In the genomic region with DNA sequence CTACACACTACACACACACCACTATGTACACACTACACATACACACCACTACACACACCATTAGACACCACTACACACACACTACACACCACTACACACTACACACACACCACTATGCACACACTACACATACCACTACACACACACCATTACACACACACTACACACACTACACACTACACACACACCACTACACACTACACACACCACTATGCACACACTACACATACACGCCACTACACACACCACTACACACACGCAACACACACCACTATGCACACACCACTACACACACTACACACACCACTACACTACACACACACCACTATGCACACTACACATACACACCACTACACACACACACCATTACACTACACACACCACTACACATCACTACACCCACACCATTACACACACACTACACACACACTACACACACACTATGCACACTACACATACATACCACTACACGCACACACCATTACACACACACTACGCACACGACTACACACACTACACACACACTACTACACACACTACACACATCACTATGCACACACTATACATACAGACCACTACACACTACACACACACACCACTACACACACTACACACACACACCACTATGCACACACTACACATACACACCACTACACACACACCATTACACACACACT, we compare ENCODE assay signal across 27 cellular contexts.
"Had no signal": no experiment of that assay in that cellular context is flagged by ENCODE, and none has a peak within 500 bp of the region (broad histone marks: within the 10 kb centered on the region; RNA-seq: fewer than 3 reads in every experiment).

No MANE protein-coding gene starts in this region.

- FAIRE-seq: TTC549 had no signal

- H3K9ac ChIP-seq: SK-N-SH had no signal

- DNase-seq: activated CD4-positive, alpha-beta T cell treated with anti-CD3 and anti-CD28 coated beads, Interleukin-2, amount 10 ng/mL, durations not matched to agents 24 days and 14 days; activated CD4-positive, alpha-beta T cell treated with anti-CD3 and anti-CD28 coated beads, Interleukin-2, amount 50 U/mL, for 4 hours; activated CD8-positive, alpha-beta T cell treated with anti-CD3 and anti-CD28 coated beads for 36 hours; activated effector memory CD4-positive, alpha-beta T cell treated with anti-CD3 and anti-CD28 coated beads, Interleukin-2, amount 50 U/mL, for 16 hours; activated naive CD4-positive, alpha-beta T cell; activated naive CD4-positive, alpha-beta T cell treated with anti-CD3 and anti-CD28 coated beads, Interleukin-2, amount 50 U/mL, for 16 hours; activated naive CD8-positive, alpha-beta T cell treated with anti-CD3 and anti-CD28 coated beads for 36 hours; activated T-cell treated with anti-CD3 and anti-CD28 coated beads, Interleukin-2, amount 50 U/mL, for 1 hour; activated T-cell treated with anti-CD3 and anti-CD28 coated beads, Interleukin-2, amount 50 U/mL, for 72 hours; amniotic stem cell; brain microvascular endothelial cell; NCI-H1105; NCI-H1436; NCI-H1694; NCI-H1930; NCI-H2081 treated with DMSO at 0.1 percent for 48 hours; NCI-H345; NCI-H524 treated with DMSO at 0.1 percent for 48 hours; PC-3; Peyer's patch; RPMI8226; SHP77 treated with DMSO at 0.1 percent for 48 hours; SK-N-SH had no signal

- ATAC-seq: activated CD8-positive, alpha-beta T cell treated with anti-CD3 and anti-CD28 coated beads for 36 hours; activated T-cell treated with anti-CD3 and anti-CD28 coated beads, Interleukin-2, amount 50 U/mL, for 72 hours; activated T-helper 17 cell treated with anti-CD3 and anti-CD28 coated beads, Interleukin-2, amount 50 U/mL, for 72 hours; PC-3 had no signal

- H3K4me3 ChIP-seq: cardiac muscle cell, Peyer's patch, SJSA1 had no signal

- H3K36me3 ChIP-seq: cardiac muscle cell, Peyer's patch, SJSA1 had no signal

- H3K4me2 ChIP-seq: SK-N-SH had no signal

- H3K27me3 ChIP-seq: brain microvascular endothelial cell, Peyer's patch, SJSA1 had no signal

- H3K9me3 ChIP-seq: Peyer's patch, SJSA1, SK-N-SH had no signal

- H3K27ac ChIP-seq: brain microvascular endothelial cell, cardiac muscle cell, Peyer's patch, SJSA1 had no signal
